In genomic region chr17:64129765-64130558, GRCh38 we compare ENCODE assay signal across 1 cellular context.
TF ChIP-seq lines count a peak whose summit lies in the region.

Gene ERN1 (minus strand): TSS chr17:64130144. CDS start chr17:64130029, 115 bp downstream.

TF ChIP-seq in K562, 482 proteins besides CTCF, POLR2A, EP300 and RAD21 (continued from another document and continues in another):
- no peak; the same call in 1 of the 2 replicates for TF ChIP-seq FOSL1 (tag; conservative IDR thresholded peaks at IDR 0.05)
- no peak for TF ChIP-seq ZNF699 (CRISPR knock-in tag; IDR thresholded peaks at IDR 0.05; ENCODE audit: insufficient replicate concordance)
- peak; percentile 48; the same call in 1 of the 2 replicates for TF ChIP-seq MAX (CRISPR knock-in tag; IDR thresholded peaks at IDR 0.05)
- no peak for TF ChIP-seq RBM15 (IDR thresholded peaks at IDR 0.05; ENCODE audit: insufficient read depth, low read length)
- TF ChIP-seq BRF2 (IDR thresholded peaks at IDR 0.05; ENCODE audit: borderline replicate concordance, insufficient read depth, insufficient read length) = no peak
- no peak for TF ChIP-seq HDGF (IDR thresholded peaks at IDR 0.05)
- no peak for TF ChIP-seq MEF2A (IDR thresholded peaks at IDR 0.05; ENCODE audit: control insufficient read depth, low read depth, low read length)
- TF ChIP-seq CEBPG (CRISPR knock-in tag; IDR thresholded peaks at IDR 0.05) = no peak
- no peak for TF ChIP-seq CEBPG (tag; conservative IDR thresholded peaks at IDR 0.05 in 1 of 2, IDR thresholded peaks at IDR 0.05 in 1 of 2)
- TF ChIP-seq PPARD (CRISPR knock-in tag; IDR thresholded peaks at IDR 0.05) = no peak
- 0 out of 2 replicates have a peak, but pooled peaks have one; percentile 80 for TF ChIP-seq ZNF282 (CRISPR knock-in tag; IDR thresholded peaks at IDR 0.05)
- TF ChIP-seq SAFB2 (IDR thresholded peaks at IDR 0.05; ENCODE audit: borderline replicate concordance, low read depth, low read length, severe bottlenecking) = no peak
- TF ChIP-seq TAF15 (IDR thresholded peaks at IDR 0.05; ENCODE audit: low read depth, low read length) = no peak
- no peak for TF ChIP-seq RFX5 (IDR thresholded peaks at IDR 0.05; ENCODE audit: low read depth, low read length)
- TF ChIP-seq PRMT5 (CRISPR knock-in tag; IDR thresholded peaks at IDR 0.05) = no peak
- no peak for TF ChIP-seq SNAPC5 (CRISPR knock-in tag; IDR thresholded peaks at IDR 0.05)
- no peak for TF ChIP-seq PHF21A (IDR thresholded peaks at IDR 0.05; ENCODE audit: borderline replicate concordance, low read depth)
- no peak for TF ChIP-seq FOXJ2 (tag; IDR thresholded peaks at IDR 0.05)
- TF ChIP-seq ZBTB34 (CRISPR knock-in tag; IDR thresholded peaks at IDR 0.05) = no peak
- TF ChIP-seq MTA2 (IDR thresholded peaks at IDR 0.05; ENCODE audit: low read depth) = no peak
- no peak for TF ChIP-seq ZNF133 (CRISPR knock-in tag; IDR thresholded peaks at IDR 0.05)
- no peak for TF ChIP-seq SPI1 (IDR thresholded peaks at IDR 0.05; ENCODE audit: borderline replicate concordance, low read depth, low read length)
- TF ChIP-seq GATAD2B (IDR thresholded peaks at IDR 0.05; ENCODE audit: borderline replicate concordance) = peak; percentile 94
- TF ChIP-seq HINFP (tag; conservative IDR thresholded peaks at IDR 0.05; ENCODE audit: low read depth) = peak; percentile 78; the same call in 1 of the 2 replicates
- no peak for TF ChIP-seq ZNF311 (CRISPR knock-in tag; IDR thresholded peaks at IDR 0.05)
- TF ChIP-seq SMARCA5 (IDR thresholded peaks at IDR 0.05) = no peak
- TF ChIP-seq FUS (optimal IDR thresholded peaks at IDR 0.05; ENCODE audit: low read depth, low read length) = no peak
- TF ChIP-seq BCOR (IDR thresholded peaks at IDR 0.05) = no peak
- TF ChIP-seq PYGO2 (tag; IDR thresholded peaks at IDR 0.05) = no peak
- TF ChIP-seq TFE3 (CRISPR knock-in tag; IDR thresholded peaks at IDR 0.05) = no peak
- TF ChIP-seq ZMIZ1 (IDR thresholded peaks at IDR 0.05; ENCODE audit: low read depth in 2 of 2, low read length in 2 of 2) = no peak
- TF ChIP-seq CHD7 (IDR thresholded peaks at IDR 0.05; ENCODE audit: low read depth, low read length) = no peak
- no peak for TF ChIP-seq RHOXF2B (CRISPR knock-in tag; conservative IDR thresholded peaks at IDR 0.05)
- peak; percentile 40; the same call in 1 of the 2 replicates for TF ChIP-seq ILF3 (IDR thresholded peaks at IDR 0.05; ENCODE audit: borderline replicate concordance)
- TF ChIP-seq ZNF445 (CRISPR knock-in tag; IDR thresholded peaks at IDR 0.05; ENCODE audit: low read depth) = no peak
- TF ChIP-seq HNRNPH1 (optimal IDR thresholded peaks at IDR 0.05; ENCODE audit: low read depth, low read length) = no peak
- peak; percentile 16 to 37; a peak in 1 of 4 replicates for TF ChIP-seq NRF1 (conservative IDR thresholded peaks at IDR 0.05 in 1 of 2, IDR thresholded peaks at IDR 0.05 in 1 of 2)
- no peak for TF ChIP-seq ZBTB43 (CRISPR knock-in tag; IDR thresholded peaks at IDR 0.05)
- TF ChIP-seq EGR1 (conservative IDR thresholded peaks at IDR 0.05) = peak; percentile 92
- no peak for TF ChIP-seq CBX3 (IDR thresholded peaks at IDR 0.05; ENCODE audit: borderline replicate concordance in 1 of 2, low read length in 2 of 2)
- no peak for TF ChIP-seq MYBL2 (IDR thresholded peaks at IDR 0.05; ENCODE audit: low read depth)
- TF ChIP-seq MYBL2 (CRISPR knock-in tag; IDR thresholded peaks at IDR 0.05; ENCODE audit: borderline replicate concordance) = no peak
- no peak for TF ChIP-seq CEBPB (tag; IDR thresholded peaks at IDR 0.05)
